8 cellular contexts compared by ENCODE assay signal in the genomic region with DNA sequence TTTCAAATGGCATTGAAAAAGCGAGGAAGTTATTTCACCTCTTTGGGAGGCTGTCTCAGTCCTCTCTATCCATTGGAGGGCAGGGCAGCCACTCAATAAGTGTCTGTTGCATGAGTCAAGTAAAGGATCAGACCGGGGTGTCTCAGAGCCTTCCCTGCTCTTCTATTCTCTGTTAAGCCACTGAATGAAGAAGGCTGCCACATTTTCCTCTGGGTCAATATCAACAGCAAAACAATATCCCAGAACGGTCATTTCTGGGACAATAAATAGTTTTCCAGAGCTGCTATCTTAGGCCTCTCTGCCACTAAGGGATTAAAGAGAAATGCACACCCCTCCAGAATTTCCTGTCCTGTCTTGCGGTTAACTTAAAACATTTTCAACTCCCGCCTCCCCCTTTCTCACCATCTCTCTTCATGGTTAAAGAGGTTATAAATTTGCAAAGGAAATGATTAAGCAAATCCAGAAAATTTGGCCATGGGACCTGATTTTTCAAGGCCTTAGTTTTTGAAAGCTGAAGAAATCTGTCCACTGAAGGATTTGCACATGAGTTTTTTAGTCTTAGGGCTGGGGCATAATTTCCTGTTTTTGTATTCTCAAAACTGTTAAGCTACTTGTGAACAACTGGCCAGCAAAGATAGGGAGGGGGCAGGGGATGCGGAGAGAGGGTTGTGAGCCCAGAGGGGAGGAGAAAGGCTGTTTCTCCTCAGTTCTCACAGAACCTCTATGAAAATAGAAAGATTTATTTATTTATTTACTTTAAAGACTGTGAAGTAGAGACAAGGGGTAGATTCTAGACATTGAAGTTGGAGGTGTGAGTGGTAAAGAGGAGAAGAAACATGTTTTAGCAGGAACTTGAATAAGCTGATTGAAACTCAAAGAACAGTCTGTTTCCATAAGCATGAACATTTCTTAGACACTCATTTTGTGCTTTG.
DNase-seq lines count a peak whose midpoint lies in the region; ATAC-seq and TF ChIP-seq lines count a peak whose summit lies in the region.

No MANE protein-coding gene starts in this region.

- H3K4ac ChIP-seq in mesendoderm (ENCODE audit: low read depth, low read length), result peak overlapping the region; percentile 71

- peak overlapping the region; percentile 91 for H3K18ac ChIP-seq in mesendoderm (ENCODE audit: low read length)

- intact Hi-C loops in CD8-positive, alpha-beta T cell (cut with DNase I, micrococcal nuclease), result no loop called here

- peaks cover 54% of the 10 kb centered on the region for H3K4me1 Mint-ChIP-seq in CD8-positive, alpha-beta T cell (ENCODE audit: low read depth)

- no peak overlapping the region for H3K23ac ChIP-seq in mesendoderm (ENCODE audit: low read length)

- CTCF ChIA-PET in CD8-positive, alpha-beta T cell (lab: Charles Lee), result interaction anchor here (0.9 to 3.8 kb wide), 11 partner anchors 9 to 358 kb away, joined by 3 to 43 read pairs (median 3); no protein-coding TSS in a partner anchor

- H3K36me3 ChIP-seq in CD8-positive, alpha-beta T cell (ENCODE audit: insufficient read depth, low read length), result no peaks in the 10 kb centered on the region
- no peaks in the 10 kb centered on the region for H3K36me3 ChIP-seq in mesendoderm (ENCODE audit: control insufficient read depth, insufficient read depth, low read length)

- H3K79me1 ChIP-seq in mesendoderm (ENCODE audit: low read length), result no peaks in the 10 kb centered on the region

- no peaks in the 10 kb centered on the region for H3K27me3 ChIP-seq in CD8-positive, alpha-beta T cell (ENCODE audit: insufficient read depth, low read length)
- no peaks in the 10 kb centered on the region for H3K27me3 ChIP-seq in mesendoderm (ENCODE audit: insufficient read depth, low read length, poor library complexity)

- no peak overlapping the region for H4K8ac ChIP-seq in mesendoderm (ENCODE audit: low read depth, low read length)

- peak overlapping the region; percentile 8 for H3K9ac ChIP-seq in mesendoderm (ENCODE audit: low read length)

- peak in 2 of 7 experiments; percentile 30 to 65 for DNase-seq in CD8-positive, alpha-beta T cell
- DNase-seq in NOMO-1 treated with DMSO at 0.1 percent for 48 hours (lab: John Stamatoyannopoulos, UW; ENCODE audit: unreplicated experiment) (peak; percentile 73), cardiac fibroblast (ENCODE audit: low read depth in 2 of 2) (peak; percentile 91 to 96), mesendoderm (peak; percentile 91)
- no peak for DNase-seq in activated effector memory CD4-positive, alpha-beta T cell treated with anti-CD3 and anti-CD28 coated beads, Interleukin-2, amount 50 U/mL, for 16 hours
- DNase-seq in activated CD4-positive, CD25-positive, alpha-beta regulatory T cell treated with anti-CD3 and anti-CD28 coated beads, Interleukin-2, amount 50 U/mL, for 72 hours, result no peak

- H2BK15ac ChIP-seq in mesendoderm (replicated peaks; ENCODE audit: low read depth), result peak overlapping the region; percentile 25

- no peak overlapping the region for H2BK120ac ChIP-seq in mesendoderm (ENCODE audit: low read depth, low read length)

- peak overlapping the region; percentile 14 for H3K4me3 ChIP-seq in CD8-positive, alpha-beta T cell (ENCODE audit: low read depth, low read length)
- H3K4me3 ChIP-seq in cardiac fibroblast (replicated peaks in 1 of 2; ENCODE audit: low read depth in 2 of 2, low read length in 2 of 2), result no peak overlapping the region
- no peak overlapping the region for H3K4me3 ChIP-seq in mesendoderm (ENCODE audit: low read length)

- peak overlapping the region; percentile 67 for H3K4me3 Mint-ChIP-seq in CD8-positive, alpha-beta T cell

- no peaks in the 10 kb centered on the region for H3K9me3 Mint-ChIP-seq in CD8-positive, alpha-beta T cell

- H3K9me3 ChIP-seq in CD8-positive, alpha-beta T cell (ENCODE audit: low read length), result no peaks in the 10 kb centered on the region

- no CpG with 5 or more reads among the region's 6 CpGs for WGBS in mesendoderm (ENCODE audit: extremely low coverage, insufficient coverage, low lambda C conversion rate)

- H3K56ac ChIP-seq in mesendoderm (ENCODE audit: low read length), result peak overlapping the region; percentile 73

- no peaks in the 10 kb centered on the region for H3K27me3 Mint-ChIP-seq in CD8-positive, alpha-beta T cell (ENCODE audit: low read depth)

- no peaks in the 10 kb centered on the region for H3K36me3 Mint-ChIP-seq in CD8-positive, alpha-beta T cell

- H3K27ac Mint-ChIP-seq in CD8-positive, alpha-beta T cell, result peak overlapping the region; percentile 85

- peaks cover 34% of the 10 kb centered on the region for H3K4me1 ChIP-seq in CD8-positive, alpha-beta T cell (ENCODE audit: insufficient read depth, low read length)
- peaks cover 22% of the 10 kb centered on the region for H3K4me1 ChIP-seq in mesendoderm (ENCODE audit: control insufficient read depth, low read depth, low read length)

- H3K79me2 ChIP-seq in mesendoderm (ENCODE audit: control insufficient read depth, insufficient read depth, low read length), result no peaks in the 10 kb centered on the region

- POLR2A ChIA-PET in CD8-positive, alpha-beta T cell (lab: Charles Lee), result interaction anchor here (0.6 to 2.1 kb wide), 11 partner anchors 15 to 352 kb away, joined by 3 to 10 read pairs (median 3); no protein-coding TSS in a partner anchor

- no peak for TF ChIP-seq CTCF in CD8-positive, alpha-beta T cell (IDR thresholded peaks at IDR 0.05)
- TF ChIP-seq CTCF in cardiac fibroblast (IDR thresholded peaks at IDR 0.05; ENCODE audit: low read depth, low read length), result no peak

- H2AK5ac ChIP-seq in mesendoderm (ENCODE audit: low read length), result peak overlapping the region; percentile 91

- no peak overlapping the region for H4K5ac ChIP-seq in mesendoderm (ENCODE audit: low read length)

- H3K27ac ChIP-seq in CD8-positive, alpha-beta T cell (ENCODE audit: low read depth, low read length), result peak overlapping the region; percentile 21
- peak overlapping the region; percentile 93 for H3K27ac ChIP-seq in mesendoderm (ENCODE audit: low read depth, low read length)

- peak; percentile 75 for ATAC-seq in CD8-positive, alpha-beta T cell
- ATAC-seq in GM21528 (IDR thresholded peaks at IDR 0.05; ENCODE audit: low FRiP score, unreplicated experiment), result peak; percentile 42
- no peak for ATAC-seq in HG02763 (IDR thresholded peaks at IDR 0.05; ENCODE audit: unreplicated experiment)

- peak overlapping the region; percentile 95 for H2BK5ac ChIP-seq in mesendoderm (ENCODE audit: low read length)

- no peak overlapping the region for H3K4me2 ChIP-seq in mesendoderm (ENCODE audit: low read length)

Comparison
In these comparisons a context has a peak if more than half of its experiments do, and no peak if none do; other contexts are left out.
1. DNase-seq: peak in NOMO-1 treated with DMSO at 0.1 percent for 48 hours (single experiment), cardiac fibroblast (2 of 2) and mesendoderm (single experiment); none in activated effector memory CD4-positive, alpha-beta T cell treated with anti-CD3 and anti-CD28 coated beads, Interleukin-2, amount 50 U/mL, for 16 hours (single experiment) and activated CD4-positive, CD25-positive, alpha-beta regulatory T cell treated with anti-CD3 and anti-CD28 coated beads, Interleukin-2, amount 50 U/mL, for 72 hours (single experiment).